ENCODE assay signal across 8 cellular contexts in genomic region chr4:82372874-82373815, GRCh38. TPM values are rescaled to one million over a fixed set of nuclear protein-coding genes. Genes with fewer than 3 reads are reported as not detected.
DNase-seq lines count a peak whose midpoint lies in the region; ATAC-seq, FAIRE-seq and TF ChIP-seq lines count a peak whose summit lies in the region.

No MANE protein-coding gene starts in this region.

- FAIRE-seq in D721Med (lab: Jason Lieb, UNC) = no peak

- H3K4me3 ChIP-seq in astrocyte of the cerebellum (ENCODE audit: low read depth, low read length) (peak overlapping the region; percentile 97), gastrocnemius medialis (peak overlapping the region; percentile 82 to 99 (median 96))

- DNase-seq in NCI-H146 (lab: John Stamatoyannopoulos, UW) = peak; percentile 87
- peak; percentile 62 for DNase-seq in T-helper 22 cell (ENCODE audit: low read depth)
- DNase-seq in astrocyte of the cerebellum (ENCODE audit: low read depth) = peak; percentile 29
- peak; percentile 9 for DNase-seq in iPS DF 19.7 (ENCODE audit: low read depth, low spot score)
- DNase-seq in gastrocnemius medialis = peak; percentile 63 to 75
- no peak for DNase-seq in D721Med (ENCODE audit: insufficient read length, low spot score)

- H3K36me3 ChIP-seq in gastrocnemius medialis = no peaks in the 10 kb centered on the region

- in situ Hi-C loops in astrocyte of the cerebellum (cut with HindIII; ENCODE audit: low sequenced_read_pairs) = no loop called here
- in situ Hi-C loops in gastrocnemius medialis (cut with MboI; ENCODE audit: low sequenced_read_pairs in 4 of 4) = loop anchor here in 1 of 4 donors (5.0 kb wide), 1 partner anchor 86 kb away; no protein-coding TSS in a partner anchor

- intact Hi-C loops in gastrocnemius medialis (cut with DNase I; ENCODE audit: low total_unique reads) = loop anchor here (1.0 to 10.0 kb wide), 4 partner anchors 639 to 1084 kb away; partner anchors contain the start of genes COQ2, HELQ, MRPS18C and RASGEF1B

- peak overlapping the region; percentile 99 to 100 (median 100) for H3K27ac ChIP-seq in gastrocnemius medialis

- TF ChIP-seq CTCF in astrocyte of the cerebellum (IDR thresholded peaks at IDR 0.05; ENCODE audit: low read depth, low read length, missing control alignments) = no peak
- TF ChIP-seq CTCF in gastrocnemius medialis (IDR thresholded peaks at IDR 0.05 in 4 of 5, conservative IDR thresholded peaks at IDR 0.05 in 1 of 5) = peak in 1 of 5 experiments; percentile 10
- no peak for TF ChIP-seq CTCF in D721Med (IDR thresholded peaks at IDR 0.05; ENCODE audit: insufficient read depth, missing control alignments)

- no peaks in the 10 kb centered on the region for H3K27me3 ChIP-seq in gastrocnemius medialis

- H3K4me1 ChIP-seq in gastrocnemius medialis = peaks cover 50 to 53% of the 10 kb centered on the region in 2 donors

- TF ChIP-seq POLR2A in GM15510 (IDR thresholded peaks at IDR 0.05; ENCODE audit: borderline replicate concordance, extremely low read depth, insufficient read length) (peak; percentile 40), gastrocnemius medialis (IDR thresholded peaks at IDR 0.05) (no peak)

- peak; percentile 18 for ATAC-seq in HG02852 (IDR thresholded peaks at IDR 0.05; ENCODE audit: unreplicated experiment)
- ATAC-seq in gastrocnemius medialis = peak; percentile 52 to 59

- H3K9me3 ChIP-seq in gastrocnemius medialis = no peaks in the 10 kb centered on the region

RNA-seq across cellular contexts. Expression of gene HNRNPD, which starts 0.6 kb away (rescaled TPM):
- 10 to 100 TPM; 26.9 to 46.0 (median 37.4) TPM for total RNA-seq in gastrocnemius medialis

RNA-seq across cellular contexts. Expression of gene HNRNPDL, which starts 57.1 kb away (rescaled TPM):
- 100 to 1,000 TPM; 151 to 275 (median 226) TPM for total RNA-seq in gastrocnemius medialis

RNA-seq across cellular contexts. Expression of gene ENOPH1, which starts 57.2 kb away (rescaled TPM):
- total RNA-seq in gastrocnemius medialis = 10 to 100 TPM in 3 of 4 donors, 1 to 10 TPM in 1; 7.1 to 15.9 (median 14.8) TPM
